ENCODE assay signal across 9 cellular contexts in genomic region chrX:80285131-80285773, GRCh38.
DNase-seq lines count a peak whose midpoint lies in the region; ATAC-seq and TF ChIP-seq lines count a peak whose summit lies in the region.
"Had no signal": no experiment of that assay in that cellular context is flagged by ENCODE, and none has a peak within 500 bp of the region (broad histone marks: within the 10 kb centered on the region; RNA-seq: fewer than 3 reads in every experiment).

No MANE protein-coding gene starts in this region.

- H4K20me1 ChIP-seq in GM23338 (replicated peaks; ENCODE audit: insufficient read depth), result no peaks in the 10 kb centered on the region

- H3K36me3 ChIP-seq in GM23338 (ENCODE audit: insufficient read depth), result no peaks in the 10 kb centered on the region
- H3K36me3 ChIP-seq: Peyer's patch had no signal

- H3F3A ChIP-seq in GM23338 (replicated peaks; ENCODE audit: low read depth), result no peaks in the 10 kb centered on the region

- peak; percentile 69 for ATAC-seq in GM23338
- peak; percentile 71 for ATAC-seq in left lobe of liver
- ATAC-seq in HG03135 (IDR thresholded peaks at IDR 0.05; ENCODE audit: unreplicated experiment), result no peak

- H3K9me3 Mint-ChIP-seq in GM23338, result no peaks in the 10 kb centered on the region; the same call in 2 of the 3 replicates

- TF ChIP-seq CTCF in GM23338 (conservative IDR thresholded peaks at IDR 0.05; ENCODE audit: low read depth in 2 of 2), result peak; percentile 68 to 74

- H3K27me3 Mint-ChIP-seq in GM23338 (ENCODE audit: insufficient read depth, low read depth, poor library complexity), result no peaks in the 10 kb centered on the region

- no peak overlapping the region for H3K4me2 ChIP-seq in GM23338

- H3K27ac ChIP-seq in GM23338 (ENCODE audit: low read depth), result no peak overlapping the region
- H3K27ac ChIP-seq: Peyer's patch had no signal

- H2AFZ ChIP-seq in GM23338, result no peak overlapping the region

- no peak overlapping the region for H3K4me3 Mint-ChIP-seq in GM23338

- H3K4me1 Mint-ChIP-seq in GM23338, result no peaks in the 10 kb centered on the region

- no peaks in the 10 kb centered on the region for H3K9me2 ChIP-seq in GM23338 (ENCODE audit: insufficient read depth)

- H3K4me3 ChIP-seq in GM23338, result no peak overlapping the region
- H3K4me3 ChIP-seq: Peyer's patch had no signal

- H3K36me3 Mint-ChIP-seq in GM23338 (ENCODE audit: low read depth), result no peaks in the 10 kb centered on the region

- no peaks in the 10 kb centered on the region for H3K79me2 ChIP-seq in GM23338 (replicated peaks; ENCODE audit: insufficient read depth)

- no peaks in the 10 kb centered on the region for H3K27me3 ChIP-seq in GM23338 (ENCODE audit: insufficient read depth)
- H3K27me3 ChIP-seq: Peyer's patch had no signal

- H3K4me1 ChIP-seq in GM23338 (ENCODE audit: insufficient read depth), result no peaks in the 10 kb centered on the region
- H3K4me1 ChIP-seq: Peyer's patch had no signal

- H3K27ac Mint-ChIP-seq in GM23338, result no peak overlapping the region

- DNase-seq in EH (ENCODE audit: low read depth) (peak; percentile 0), GM23338 (ENCODE audit: low spot score) (peak; percentile 61), RKO (ENCODE audit: low spot score) (peak; percentile 67), left lobe of liver (ENCODE audit: low spot score) (no peak), NCI-H226 (no peak), NCI-H1930 (lab: John Stamatoyannopoulos, UW) (no peak), cerebellum (ENCODE audit: low spot score) (no peak)

TF ChIP-seq in GM23338, 12 proteins besides CTCF, POLR2A, EP300 and RAD21:
- no peak for TF ChIP-seq ETS1 (IDR thresholded peaks at IDR 0.05)
- TF ChIP-seq JUNB (IDR thresholded peaks at IDR 0.05; ENCODE audit: unreplicated experiment), result no peak

Comparison
In these comparisons a context has a peak if more than half of its experiments do, and no peak if none do; other contexts are left out.
1. DNase-seq: peak in EH (single experiment), GM23338 (single experiment) and RKO (single experiment); none in left lobe of liver (single experiment), NCI-H226 (single experiment), NCI-H1930 (0 of 2) and cerebellum (single experiment).